ENCODE assay signal across 9 cellular contexts in genomic region chr1:12052008-12052573, GRCh38. TPM values are rescaled to one million over a fixed set of nuclear protein-coding genes. Genes with fewer than 3 reads are reported as not detected.
DNase-seq lines count a peak whose midpoint lies in the region; ATAC-seq, FAIRE-seq and TF ChIP-seq lines count a peak whose summit lies in the region.
"Had no signal": no experiment of that assay in that cellular context is flagged by ENCODE, and none has a peak within 500 bp of the region (broad histone marks: within the 10 kb centered on the region; RNA-seq: fewer than 3 reads in every experiment).

No MANE protein-coding gene starts in this region.

- no peaks in the 10 kb centered on the region for H3K36me3 ChIP-seq in endothelial cell of umbilical vein (ENCODE audit: control insufficient read depth in 2 of 2, extremely low read depth in 1 of 2, insufficient read depth in 2 of 2, low read length in 2 of 2)

- no TSS peak for BruUV-seq in endothelial cell of umbilical vein (replicated peaks; lab: Mats Ljungman, UMichigan)

- TF ChIP-seq CTCF in RWPE1 (conservative IDR thresholded peaks at IDR 0.05; ENCODE audit: low read depth), result no peak
- no peak for TF ChIP-seq CTCF in endothelial cell of umbilical vein (IDR thresholded peaks at IDR 0.05; ENCODE audit: extremely low read depth in 1 of 2, insufficient read depth in 1 of 2, low read depth in 1 of 2, low read length in 2 of 2)
- TF ChIP-seq CTCF in nephron progenitor cell (IDR thresholded peaks at IDR 0.05), result no peak

- no peaks in the 10 kb centered on the region for H3K4me1 ChIP-seq in endothelial cell of umbilical vein (ENCODE audit: control insufficient read depth, extremely low read depth, insufficient read depth, low read length)

- H3K27me3 Mint-ChIP-seq in nephron progenitor cell (ENCODE audit: low read depth, poor library complexity), result peaks cover 5% of the 10 kb centered on the region

- no peaks in the 10 kb centered on the region for H3K9me1 ChIP-seq in endothelial cell of umbilical vein (replicated peaks; ENCODE audit: control insufficient read depth, extremely low read depth, insufficient read depth, low read length)

- peak; percentile 81 for FAIRE-seq in endothelial cell of umbilical vein (lab: Jason Lieb, UNC)

- no peaks in the 10 kb centered on the region for H4K20me1 ChIP-seq in endothelial cell of umbilical vein (replicated peaks; ENCODE audit: control insufficient read depth, extremely low read depth, insufficient read depth, low read length)

- H3K9me3 Mint-ChIP-seq in nephron progenitor cell, result no peaks in the 10 kb centered on the region

- H3K4me3 Mint-ChIP-seq in nephron progenitor cell, result peak overlapping the region; percentile 33

- peak overlapping the region; percentile 93 for H3K27ac Mint-ChIP-seq in nephron progenitor cell

- CTCF ChIA-PET in RWPE1 (lab: Yijun Ruan, JAX), result interaction anchor here (0.6 to 1.4 kb wide), 4 partner anchors 27 to 1023 kb away, joined by 3 to 6 read pairs (median 4); no protein-coding TSS in a partner anchor
- CTCF ChIA-PET in endothelial cell of umbilical vein (lab: Charles Lee), result interaction anchor here (1.0 to 2.4 kb wide), 3 partner anchors 12 to 27 kb away, joined by 5 to 13 read pairs (median 5); no protein-coding TSS in a partner anchor

- H3K9me3 ChIP-seq in endothelial cell of umbilical vein (replicated peaks; ENCODE audit: control insufficient read depth, insufficient read depth, low read length), result no peaks in the 10 kb centered on the region

- H3K27ac ChIP-seq in RWPE1 (peak overlapping the region; percentile 57), endothelial cell of umbilical vein (ENCODE audit: insufficient read depth, low read depth, low read length) (no peak overlapping the region)

- peaks cover 33% of the 10 kb centered on the region for H3K4me1 Mint-ChIP-seq in nephron progenitor cell

- ATAC-seq in GM19328 (IDR thresholded peaks at IDR 0.05; ENCODE audit: unreplicated experiment) (peak; percentile 68), HG03103 (IDR thresholded peaks at IDR 0.05; ENCODE audit: low read depth, unreplicated experiment) (peak; percentile 62)

- no peak overlapping the region for H3K4me3 ChIP-seq in endothelial cell of umbilical vein (replicated peaks in 1 of 3; ENCODE audit: insufficient read depth in 1 of 3, low read depth in 1 of 3, low read length in 3 of 3)

- H3K9ac ChIP-seq in endothelial cell of umbilical vein (replicated peaks; ENCODE audit: extremely low read depth, insufficient read depth, low read length), result no peak overlapping the region

- H3K4me2 ChIP-seq in endothelial cell of umbilical vein (ENCODE audit: insufficient read depth, low read length), result no peak overlapping the region

- POLR2A ChIA-PET in RWPE1 (lab: Yijun Ruan, JAX; ENCODE audit: low non-redundant PET), result no interaction called here
- POLR2A ChIA-PET in endothelial cell of umbilical vein (lab: Charles Lee), result interaction anchor here (1.0 kb wide), 1 partner anchor 143 kb away, joined by 4 read pairs; no protein-coding TSS in a partner anchor

- intact Hi-C loops in endothelial cell of umbilical vein (cut with micrococcal nuclease), result no loop called here

- no peak overlapping the region for H2AFZ ChIP-seq in endothelial cell of umbilical vein (ENCODE audit: low read depth, low read length)

- no peaks in the 10 kb centered on the region for H3K36me3 Mint-ChIP-seq in nephron progenitor cell (ENCODE audit: low read depth)

- no peak for TF ChIP-seq POLR2A in endothelial cell of umbilical vein (IDR thresholded peaks at IDR 0.05; ENCODE audit: low read depth, low read length)

- H3K27me3 ChIP-seq in endothelial cell of umbilical vein (ENCODE audit: control insufficient read depth in 2 of 2, insufficient read depth in 2 of 2, low read length in 2 of 2), result no peaks in the 10 kb centered on the region

- no peaks in the 10 kb centered on the region for H3K79me2 ChIP-seq in endothelial cell of umbilical vein (ENCODE audit: control insufficient read depth, insufficient read depth, low read length)

- dilution Hi-C loops in endothelial cell of umbilical vein (cut with MboI; ENCODE audit: extremely low pct_ligation_motif_present, low sequenced_read_pairs), result no loop called here

- DNase-seq in DMS 273 treated with DMSO at 0.1 percent for 48 hours (lab: John Stamatoyannopoulos, UW) (peak; percentile 36), RWPE1 (ENCODE audit: low spot score) (peak; percentile 88), endothelial cell of umbilical vein (ENCODE audit: low read depth, low spot score) (no peak), nephron progenitor cell (peak; percentile 32), NCI-H748 (lab: John Stamatoyannopoulos, UW; ENCODE audit: unreplicated experiment) (no peak), NCI-H2227 (lab: John Stamatoyannopoulos, UW; ENCODE audit: unreplicated experiment) (no peak)

TF ChIP-seq in endothelial cell of umbilical vein, 7 proteins besides CTCF, POLR2A, EP300 and RAD21:
- TF ChIP-seq MYC (IDR thresholded peaks at IDR 0.05; ENCODE audit: low read depth, low read length), result no peak
- peak; percentile 27 for TF ChIP-seq FOS (IDR thresholded peaks at IDR 0.05; ENCODE audit: borderline replicate concordance, insufficient read depth, low read length)
- TF ChIP-seq JUN (IDR thresholded peaks at IDR 0.05; ENCODE audit: borderline replicate concordance, insufficient read depth, insufficient read length, low read depth), result peak; percentile 19

RNA-seq across cellular contexts. Expression of gene TNFRSF8, which starts 11.0 kb away (rescaled TPM):
- not detected in 2 replicates for total RNA-seq in endothelial cell of umbilical vein
- polyA plus RNA-seq in endothelial cell of umbilical vein, result 0.35 and 0.47 TPM in 2 replicates
- 0.23 and 0.37 TPM in 2 replicates for polyA plus RNA-seq in endothelial cell of umbilical vein (2011; cell fraction: cytosol; rRNA removed)
- polyA plus RNA-seq in endothelial cell of umbilical vein (2011; cell fraction: nucleus; rRNA removed), result 0.27 and 0.45 TPM in 2 replicates
- 0.07 and 0.08 TPM in 2 replicates for polyA plus RNA-seq in endothelial cell of umbilical vein (2012)
- polyA minus RNA-seq in endothelial cell of umbilical vein, result 0.17 and 0.45 TPM in 2 replicates
- not detected for polyA minus RNA-seq in endothelial cell of umbilical vein (2011; cell fraction: cytosol; rRNA and poly(A)+ RNA removed)
- 0.19 and 0.24 TPM in 2 replicates for polyA minus RNA-seq in endothelial cell of umbilical vein (2011; cell fraction: nucleus; rRNA and poly(A)+ RNA removed)
- polyA plus RNA-seq: neural cell had no signal

RNA-seq across cellular contexts. Expression of gene MIIP, which starts 32.8 kb away (rescaled TPM):
- total RNA-seq in endothelial cell of umbilical vein, result 30.1 and 32.3 TPM in 2 replicates
- polyA plus RNA-seq in endothelial cell of umbilical vein, result 39.1 and 52.1 TPM in 2 replicates
- polyA plus RNA-seq in endothelial cell of umbilical vein (2011; cell fraction: cytosol; rRNA removed), result 22.8 and 30.4 TPM in 2 replicates
- polyA plus RNA-seq in endothelial cell of umbilical vein (2011; cell fraction: nucleus; rRNA removed), result 95.6 and 97.4 TPM in 2 replicates
- polyA plus RNA-seq in endothelial cell of umbilical vein (2012), result 15.4 and 20.5 TPM in 2 replicates
- polyA minus RNA-seq in endothelial cell of umbilical vein, result 9.5 and 13.4 TPM in 2 replicates
- polyA minus RNA-seq in endothelial cell of umbilical vein (2011; cell fraction: cytosol; rRNA and poly(A)+ RNA removed), result 16.7 TPM
- polyA minus RNA-seq in endothelial cell of umbilical vein (2011; cell fraction: nucleus; rRNA and poly(A)+ RNA removed), result 12.6 and 14.3 TPM in 2 replicates

Comparison
In these comparisons a context has a peak if more than half of its experiments do, and no peak if none do; other contexts are left out.
1. DNase-seq: peak in DMS 273 treated with DMSO at 0.1 percent for 48 hours (single experiment), RWPE1 (single experiment) and nephron progenitor cell (single experiment); none in endothelial cell of umbilical vein (single experiment), NCI-H748 (single experiment) and NCI-H2227 (single experiment).